Comparison of ENCODE assay signal across 10 cellular contexts in genomic region chr2:15593327-15593705, GRCh38. TPM values are rescaled to one million over a fixed set of nuclear protein-coding genes. Genes with fewer than 3 reads are reported as not detected.
DNase-seq lines count a peak whose midpoint lies in the region; ATAC-seq and TF ChIP-seq lines count a peak whose summit lies in the region.
"Had no signal": no experiment of that assay in that cellular context is flagged by ENCODE, and none has a peak within 500 bp of the region (broad histone marks: within the 10 kb centered on the region; RNA-seq: fewer than 3 reads in every experiment).

No MANE protein-coding gene starts in this region.

- peak overlapping the region; percentile 65 to 98 (median 91) for H3K4me3 Mint-ChIP-seq in CD8-positive, alpha-beta memory T cell
- H3K4me3 Mint-ChIP-seq in brain (peak overlapping the region; percentile 92 to 96 (median 95)), neural crest cell (peak overlapping the region; percentile 97)

- H3K27me3 Mint-ChIP-seq in CD8-positive, alpha-beta memory T cell, result peaks cover 0 to 2% of the 10 kb centered on the region in 2 donors
- H3K27me3 Mint-ChIP-seq in brain (peaks cover 8% of the 10 kb centered on the region), neural crest cell (ENCODE audit: low read depth) (no peaks in the 10 kb centered on the region)

- H3K9ac ChIP-seq in Karpas-422 (ENCODE audit: low read length), result peak overlapping the region; percentile 89; the same call in 1 of the 2 replicates

- POLR2A ChIA-PET in CD8-positive, alpha-beta memory T cell (lab: Charles Lee), result interaction anchor here (1.1 kb wide), 1 partner anchor 32 kb away, joined by 3 read pairs; the partner anchor contains the start of gene NBAS

- peaks cover 0 to 48% (median 14%) of the 10 kb centered on the region in 3 donors for H3K36me3 Mint-ChIP-seq in CD8-positive, alpha-beta memory T cell
- H3K36me3 Mint-ChIP-seq in brain, result peaks cover 27% of the 10 kb centered on the region
- H3K36me3 Mint-ChIP-seq in neural crest cell (ENCODE audit: low read depth), result peaks cover 7% of the 10 kb centered on the region

- no peaks in the 10 kb centered on the region for H4K20me1 ChIP-seq in Karpas-422 (ENCODE audit: insufficient read depth, low read depth, low read length)

- no peaks in the 10 kb centered on the region for H3K27me3 ChIP-seq in CD8-positive, alpha-beta memory T cell (ENCODE audit: insufficient read depth, low read length, poor library complexity, severe bottlenecking)
- no peaks in the 10 kb centered on the region for H3K27me3 ChIP-seq in Karpas-422 (ENCODE audit: low read length)

- no peak overlapping the region for H3K4me3 ChIP-seq in CD8-positive, alpha-beta memory T cell (ENCODE audit: low read length)
- H3K4me3 ChIP-seq in Karpas-422 (ENCODE audit: low read length), result peak overlapping the region; percentile 85

- peaks cover 24% of the 10 kb centered on the region for H3K4me1 ChIP-seq in CD8-positive, alpha-beta memory T cell (ENCODE audit: insufficient read depth, low read length)
- H3K4me1 ChIP-seq in Karpas-422 (ENCODE audit: low read length), result peaks cover 14% of the 10 kb centered on the region

- H3K79me2 ChIP-seq in Karpas-422 (ENCODE audit: low read length), result peaks cover 57% of the 10 kb centered on the region

- no peak overlapping the region for H2AFZ ChIP-seq in Karpas-422 (ENCODE audit: low read length)

- no peak for DNase-seq in CD8-positive, alpha-beta memory T cell
- DNase-seq in Karpas-422 (no peak), neural crest cell (ENCODE audit: low read depth, low spot score) (no peak), hepatic stellate cell (ENCODE audit: low spot score) (no peak), medulla oblongata (ENCODE audit: extremely low spot score) (no peak)
- DNase-seq: activated CD8-positive, alpha-beta memory T cell treated with anti-CD3 and anti-CD28 coated beads, Interleukin-2, amount 50 U/mL, for 4 hours; erythroblast had no signal

- no peaks in the 10 kb centered on the region for H3K9me3 ChIP-seq in CD8-positive, alpha-beta memory T cell (ENCODE audit: low read length)
- no peaks in the 10 kb centered on the region for H3K9me3 ChIP-seq in Karpas-422 (ENCODE audit: low read length)

- peaks cover 44 to 61% (median 49%) of the 10 kb centered on the region in 3 donors for H3K4me1 Mint-ChIP-seq in CD8-positive, alpha-beta memory T cell
- peaks cover 41% of the 10 kb centered on the region for H3K4me1 Mint-ChIP-seq in brain
- peaks cover 24% of the 10 kb centered on the region for H3K4me1 Mint-ChIP-seq in neural crest cell

- H3K4me2 ChIP-seq in Karpas-422 (ENCODE audit: low read depth, low read length, poor library complexity, severe bottlenecking), result peak overlapping the region; percentile 73

- no peaks in the 10 kb centered on the region for H3K9me3 Mint-ChIP-seq in CD8-positive, alpha-beta memory T cell
- H3K9me3 Mint-ChIP-seq in brain (peaks cover 0 to 2% (median 0%) of the 10 kb centered on the region in 5 experiments), neural crest cell (no peaks in the 10 kb centered on the region)

- TF ChIP-seq CTCF in brain (conservative IDR thresholded peaks at IDR 0.05), result no peak
- TF ChIP-seq CTCF in neural crest cell (conservative IDR thresholded peaks at IDR 0.05), result no peak

- ATAC-seq in GM21529 (IDR thresholded peaks at IDR 0.05; ENCODE audit: unreplicated experiment) (no peak), HG03354 (IDR thresholded peaks at IDR 0.05; ENCODE audit: poor library complexity, severe bottlenecking, unreplicated experiment) (no peak)

- peak overlapping the region; percentile 52 to 96 (median 92) for H3K27ac Mint-ChIP-seq in CD8-positive, alpha-beta memory T cell
- peak overlapping the region; percentile 98 to 99 (median 98) for H3K27ac Mint-ChIP-seq in brain
- no peak overlapping the region for H3K27ac Mint-ChIP-seq in neural crest cell (ENCODE audit: unreplicated experiment)

- peaks cover 29% of the 10 kb centered on the region for H3K36me3 ChIP-seq in CD8-positive, alpha-beta memory T cell (ENCODE audit: insufficient read depth, low read length)
- H3K36me3 ChIP-seq in Karpas-422 (ENCODE audit: insufficient read depth, low read length), result peaks cover 20% of the 10 kb centered on the region; the same call in 1 of the 2 replicates

- no peaks in the 10 kb centered on the region for H3K9me2 ChIP-seq in Karpas-422 (replicated peaks; ENCODE audit: insufficient read depth, low read length)

- CTCF ChIA-PET in CD8-positive, alpha-beta memory T cell (lab: Charles Lee), result interaction anchor here (0.9 kb wide), 1 partner anchor 16 kb away, joined by 3 read pairs; no protein-coding TSS in a partner anchor

- H3K27ac ChIP-seq in CD8-positive, alpha-beta memory T cell (ENCODE audit: low read depth, low read length), result peak overlapping the region; percentile 89
- H3K27ac ChIP-seq in Karpas-422 (ENCODE audit: low read length), result no peak overlapping the region

RNA-seq across cellular contexts. Expression of gene DDX1, which starts 1.6 kb away (rescaled TPM):
- 100 to 1,000 TPM; 132 to 137 TPM for total RNA-seq in CD8-positive, alpha-beta memory T cell
- polyA plus RNA-seq in CD8-positive, alpha-beta memory T cell, result 54.1 TPM
- 23.6 and 37.5 TPM in 2 replicates for total RNA-seq in Karpas-422 (2014; rRNA removed; shearing (Covaris generic); ENCODE audit: low replicate concordance)
- 50.5 TPM for polyA plus RNA-seq in brain (ENCODE audit: insufficient read depth, low read depth, low replicate concordance)
- total RNA-seq in neural crest cell, result 154 and 157 TPM in 2 replicates

RNA-seq across cellular contexts. Expression of gene NBAS, which starts 32.2 kb away (rescaled TPM):
- total RNA-seq in CD8-positive, alpha-beta memory T cell, result 10 to 100 TPM; 30.6 to 34.1 TPM
- polyA plus RNA-seq in CD8-positive, alpha-beta memory T cell, result 22.0 TPM
- 29.9 and 30.4 TPM in 2 replicates for total RNA-seq in Karpas-422 (2014; rRNA removed; shearing (Covaris generic); ENCODE audit: low replicate concordance)
- polyA plus RNA-seq in brain (ENCODE audit: insufficient read depth, low read depth, low replicate concordance), result 34.8 TPM
- 58.7 and 61.6 TPM in 2 replicates for total RNA-seq in neural crest cell
